In the genomic region with DNA sequence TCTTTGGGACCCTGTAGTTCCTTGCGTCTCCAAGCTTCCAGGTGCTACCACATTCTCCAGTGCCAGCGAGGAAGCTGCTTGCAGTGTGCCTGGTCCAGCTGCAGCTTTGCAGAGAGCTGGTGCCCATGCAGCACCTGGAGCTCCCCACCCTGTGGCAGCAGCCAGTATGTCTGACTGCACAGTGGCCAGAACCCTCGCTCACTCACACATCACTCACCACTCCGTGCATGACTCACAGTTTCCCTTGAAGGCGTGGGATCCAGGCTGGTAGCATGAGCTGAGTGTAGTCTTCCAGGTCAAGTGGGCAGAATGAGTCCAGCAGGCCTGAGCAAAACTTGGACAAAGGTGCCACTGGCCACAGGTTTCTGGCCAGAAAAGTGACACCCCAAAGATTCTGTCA, we compare ENCODE assay signal across 14 cellular contexts. TPM values are rescaled to one million over a fixed set of nuclear protein-coding genes. Genes with fewer than 3 reads are reported as not detected.
DNase-seq lines count a peak whose midpoint lies in the region; TF ChIP-seq lines count a peak whose summit lies in the region.
"Had no signal": no experiment of that assay in that cellular context is flagged by ENCODE, and none has a peak within 500 bp of the region (broad histone marks: within the 10 kb centered on the region; RNA-seq: fewer than 3 reads in every experiment).

No MANE protein-coding gene starts in this region.

- intact Hi-C loops in vagina (cut with DNase I), result no loop called here

- no peak for TF ChIP-seq CTCF in vagina (IDR thresholded peaks at IDR 0.05)

- no peaks in the 10 kb centered on the region for H3K27me3 ChIP-seq in vagina
- H3K27me3 ChIP-seq: testis had no signal

- no peak overlapping the region for H3K4me3 ChIP-seq in vagina
- H3K4me3 ChIP-seq: left ventricle myocardium inferior, prostate gland, testis had no signal

- DNase-seq in EH (ENCODE audit: low read depth), result peak; percentile 26
- DNase-seq in HK-2 (ENCODE audit: unreplicated experiment), result peak; percentile 13
- DNase-seq in T1000 (lab: John Stamatoyannopoulos, UW), result peak; percentile 89
- DNase-seq in fibroblast of peridontal ligament (ENCODE audit: extremely low read depth), result peak; percentile 2
- DNase-seq in midbrain (lab: John Stamatoyannopoulos, UW), result no peak
- DNase-seq in vagina (ENCODE audit: extremely low spot score in 2 of 2), result no peak
- DNase-seq in NCI-H2107 (lab: John Stamatoyannopoulos, UW), result no peak
- no peak for DNase-seq in activated CD4-positive, CD25-positive, alpha-beta regulatory T cell treated with anti-CD3 and anti-CD28 coated beads, Interleukin-2, amount 50 U/mL, for 72 hours
- DNase-seq: left ventricle myocardium inferior, natural killer cell, SK-N-SH, testis had no signal

- no peak overlapping the region for H3K27ac ChIP-seq in vagina
- H3K27ac ChIP-seq: left ventricle myocardium inferior, prostate gland, testis, VCaP had no signal

- H3K9me3 ChIP-seq in vagina, result peaks cover 10% of the 10 kb centered on the region
- H3K9me3 ChIP-seq: prostate gland, SK-N-SH, testis had no signal

- no peaks in the 10 kb centered on the region for H3K4me1 ChIP-seq in vagina
- H3K4me1 ChIP-seq: left ventricle myocardium inferior, prostate gland, testis had no signal

- no peak for TF ChIP-seq POLR2A in vagina (IDR thresholded peaks at IDR 0.05)

- no peaks in the 10 kb centered on the region for H3K36me3 ChIP-seq in vagina
- H3K36me3 ChIP-seq: left ventricle myocardium inferior, prostate gland had no signal

RNA-seq across cellular contexts. Expression of gene SDR9C7, which starts 33.6 kb away (rescaled TPM):
- 11.0 TPM for total RNA-seq in vagina
- total RNA-seq: left ventricle myocardium inferior had no signal

RNA-seq across cellular contexts. Expression of gene RDH16, which starts 56.8 kb away (rescaled TPM):
- 2.9 TPM for total RNA-seq in vagina

Comparison
In these comparisons a context has a peak if more than half of its experiments do, and no peak if none do; other contexts are left out.
1. DNase-seq: peak in EH (single experiment), HK-2 (single experiment), T1000 (single experiment) and fibroblast of peridontal ligament (single experiment); none in midbrain (single experiment), vagina (0 of 2), NCI-H2107 (single experiment) and activated CD4-positive, CD25-positive, alpha-beta regulatory T cell treated with anti-CD3 and anti-CD28 coated beads, Interleukin-2, amount 50 U/mL, for 72 hours (single experiment).